ENCODE assay signal across 10 cellular contexts in genomic region chr18:59123588-59124369, GRCh38. TPM values are rescaled to one million over a fixed set of nuclear protein-coding genes. Genes with fewer than 3 reads are reported as not detected.
A peak's percentile ranks its signal among the peaks of the same experiment; 100 is the strongest.
DNase-seq lines count a peak whose midpoint lies in the region; ATAC-seq, FAIRE-seq and TF ChIP-seq lines count a peak whose summit lies in the region.
"Had no signal": no experiment of that assay in that cellular context is flagged by ENCODE, and none has a peak within 500 bp of the region (broad histone marks: within the 10 kb centered on the region; RNA-seq: fewer than 3 reads in every experiment).

No MANE protein-coding gene starts in this region.

- H3K4me2 ChIP-seq in H1 (ENCODE audit: insufficient read depth in 1 of 2, low read depth in 2 of 2, low read length in 2 of 2) = no peak overlapping the region

- peaks cover 26% of the 10 kb centered on the region for H3K27me3 Mint-ChIP-seq in stimulated activated naive CD8-positive, alpha-beta T cell treated with anti-CD3 and anti-CD28 coated beads, Interleukin-15, amount 100 ng/mL, for 72 hours

- TF ChIP-seq EP300 in H1 (IDR thresholded peaks at IDR 0.05; ENCODE audit: borderline replicate concordance in 1 of 2, low read depth in 2 of 2, low read length in 2 of 2) (no peak), stomach (IDR thresholded peaks at IDR 0.05) (no peak)

- no peaks in the 10 kb centered on the region; a peak in 1 of 7 replicates for H3K27me3 ChIP-seq in H1 (replicated peaks in 1 of 4; ENCODE audit: control insufficient read depth in 3 of 4, extremely low read depth in 1 of 4, insufficient read depth in 3 of 4, low read length in 3 of 4)
- peaks cover 0 to 16% (median 0%) of the 10 kb centered on the region in 3 donors for H3K27me3 ChIP-seq in stomach

- WGBS in H1 (ENCODE audit: extremely low coverage in 1 of 2, insufficient coverage in 1 of 2, insufficient read length in 1 of 2, insufficient replicate concordance in 2 of 2, low coverage in 1 of 2, low lambda C conversion rate in 2 of 2, missing lambda C conversion rate in 1 of 2), 2 experiments = 75% methylated on average over 5 of the region's 5 CpGs; no CpG with 5 or more reads in 1 of the 2 experiments
- WGBS in stomach, 5 donors = 47 to 66% (median 58%) methylated on average over 5 of the region's 5 CpGs

- no peak overlapping the region for H2BK120ac ChIP-seq in H1 (replicated peaks; ENCODE audit: low read depth, low read length)

- no peaks in the 10 kb centered on the region for H3K79me2 ChIP-seq in H1 (ENCODE audit: control insufficient read depth in 1 of 2, insufficient read depth in 2 of 2, low read length in 2 of 2)

- no peak overlapping the region for H3K9ac ChIP-seq in H1 (replicated peaks in 1 of 4; ENCODE audit: extremely low read depth in 1 of 4, low read depth in 3 of 4, low read length in 3 of 4)

- no peak for FAIRE-seq in H1 (lab: Jason Lieb, UNC)

- H3K27ac ChIP-seq in H1 (ENCODE audit: low read depth, low read length) (no peak overlapping the region), stomach (no peak overlapping the region)
- H3K27ac ChIP-seq: cardiac muscle cell had no signal

- TF ChIP-seq POLR2A in H1 (IDR thresholded peaks at IDR 0.05; ENCODE audit: control extremely low read depth in 1 of 2, low read depth in 2 of 2, low read length in 2 of 2) (no peak), stomach (IDR thresholded peaks at IDR 0.05) (no peak)

- no peak overlapping the region for H4K5ac ChIP-seq in H1 (ENCODE audit: insufficient read length, low read depth, low read length)

- H3K4me1 ChIP-seq in H1 (replicated peaks in 1 of 4; ENCODE audit: control insufficient read depth in 3 of 4, insufficient read depth in 4 of 4, low read length in 3 of 4) (no peaks in the 10 kb centered on the region), stomach (no peaks in the 10 kb centered on the region)

- no peaks in the 10 kb centered on the region for H4K20me1 ChIP-seq in H1 (replicated peaks in 1 of 2; ENCODE audit: control insufficient read depth in 1 of 2, insufficient read depth in 2 of 2, low read length in 2 of 2)

- H3K36me3 ChIP-seq in H1 (ENCODE audit: control insufficient read depth in 2 of 4, insufficient read depth in 4 of 4, low read length in 3 of 4) (no peaks in the 10 kb centered on the region), stomach (no peaks in the 10 kb centered on the region)
- H3K36me3 ChIP-seq: cardiac muscle cell had no signal

- H3K56ac ChIP-seq in H1 (replicated peaks; ENCODE audit: insufficient read length, low read depth, low read length) = no peak overlapping the region

- no peak for TF ChIP-seq RAD21 in H1 (IDR thresholded peaks at IDR 0.05 in 1 of 2, conservative IDR thresholded peaks at IDR 0.05 in 1 of 2; ENCODE audit: low read depth in 2 of 2, low read length in 2 of 2)

- peak; percentile 62 for ATAC-seq in stimulated activated naive CD8-positive, alpha-beta T cell treated with anti-CD3 and anti-CD28 coated beads, Interleukin-15, amount 100 ng/mL, for 72 hours
- no peak for ATAC-seq in HG03175 (IDR thresholded peaks at IDR 0.05; ENCODE audit: unreplicated experiment)

- H3K14ac ChIP-seq in H1 (ENCODE audit: insufficient read length) = no peak overlapping the region

- TF ChIP-seq CTCF in H1 (IDR thresholded peaks at IDR 0.05; ENCODE audit: control extremely low read depth in 1 of 3, insufficient read depth in 1 of 3, low read depth in 1 of 3, low read length in 3 of 3) (no peak), stomach (IDR thresholded peaks at IDR 0.05) (no peak)

- no peak overlapping the region for H4K91ac ChIP-seq in H1 (replicated peaks; ENCODE audit: insufficient read length, low read length)

- H2AK5ac ChIP-seq in H1 (ENCODE audit: low read depth, low read length) = no peak overlapping the region

- H3K4me1 Mint-ChIP-seq in stimulated activated naive CD8-positive, alpha-beta T cell treated with anti-CD3 and anti-CD28 coated beads, Interleukin-15, amount 100 ng/mL, for 72 hours = no peaks in the 10 kb centered on the region

- no peak overlapping the region for H3K27ac Mint-ChIP-seq in stimulated activated naive CD8-positive, alpha-beta T cell treated with anti-CD3 and anti-CD28 coated beads, Interleukin-15, amount 100 ng/mL, for 72 hours
- H3K27ac Mint-ChIP-seq: stimulated activated naive CD8-positive, alpha-beta T cell treated with anti-CD3 and anti-CD28 coated beads, Interleukin-15, Interleukin-2, amounts not matched to agents 100 ng/mL and 50 ng/mL, for 24 hours had no signal

- H3K9me3 ChIP-seq in H1 (ENCODE audit: insufficient read depth in 2 of 2, low read depth in 1 of 2, low read length in 1 of 2) (no peaks in the 10 kb centered on the region), stomach (no peaks in the 10 kb centered on the region)

- no peak overlapping the region for H3K23ac ChIP-seq in H1 (ENCODE audit: insufficient read length)

- H3K4ac ChIP-seq in H1 (replicated peaks; ENCODE audit: insufficient read length, low read depth, low read length) = no peak overlapping the region

- POLR2A ChIA-PET in H1 (lab: Charles Lee; ENCODE audit: partially characterized antibody) = no interaction called here

- H2AFZ ChIP-seq in H1 (ENCODE audit: low read length) = peak overlapping the region; percentile 73; the same call in 1 of the 2 replicates

- H3K4me3 ChIP-seq in H1 (ENCODE audit: extremely low read depth in 1 of 4, insufficient read depth in 2 of 4, low read depth in 3 of 4, low read length in 4 of 4) (no peak overlapping the region), stomach (no peak overlapping the region)
- H3K4me3 ChIP-seq: cardiac muscle cell had no signal

- H3K4me3 Mint-ChIP-seq in stimulated activated naive CD8-positive, alpha-beta T cell treated with anti-CD3 and anti-CD28 coated beads, Interleukin-15, amount 100 ng/mL, for 72 hours = no peak overlapping the region
- H3K4me3 Mint-ChIP-seq: stimulated activated naive CD8-positive, alpha-beta T cell treated with anti-CD3 and anti-CD28 coated beads, Interleukin-15, Interleukin-2, amounts not matched to agents 100 ng/mL and 50 ng/mL, for 24 hours had no signal

- no peak overlapping the region for H2BK20ac ChIP-seq in H1 (ENCODE audit: low read length)

- H3K18ac ChIP-seq in H1 (ENCODE audit: extremely low read depth, low read length) = no peak overlapping the region

- no peak overlapping the region for H4K8ac ChIP-seq in H1 (ENCODE audit: extremely low read depth, insufficient read depth, low read length)

- H2BK15ac ChIP-seq in H1 (ENCODE audit: low read length) = no peak overlapping the region

- H3K23me2 ChIP-seq in H1 (ENCODE audit: low read depth, low read length) = no peaks in the 10 kb centered on the region

- intact Hi-C loops in stomach (cut with DNase I; ENCODE audit: low total_unique reads) = no loop called here

- H2BK12ac ChIP-seq in H1 (ENCODE audit: low read depth, low read length) = no peak overlapping the region

- DNase-seq in activated naive CD4-positive, alpha-beta T cell treated with Interleukin-2 at 50 U/mL for 16 hours = peak; percentile 30
- no peak for DNase-seq in activated naive CD4-positive, alpha-beta T cell (lab: John Stamatoyannopoulos, UW)
- DNase-seq in HS-5 (ENCODE audit: low read depth) (peak; percentile 85), H1 (ENCODE audit: low read depth in 1 of 2, low spot score in 2 of 2) (no peak), SW 1271 (lab: John Stamatoyannopoulos, UW) (no peak), stomach (no peak)
- no peak for DNase-seq in stimulated activated naive CD8-positive, alpha-beta T cell treated with anti-CD3 and anti-CD28 coated beads, Interleukin-15, amount 100 ng/mL, for 72 hours

- H3K79me1 ChIP-seq in H1 (ENCODE audit: low read depth, low read length) = no peaks in the 10 kb centered on the region

- no peak overlapping the region for H2BK5ac ChIP-seq in H1 (ENCODE audit: low read depth, low read length)

- CTCF ChIA-PET in H1 (lab: Charles Lee; ENCODE audit: partially characterized antibody) = interaction anchor here (0.6 to 1.3 kb wide), 5 partner anchors 10 to 700 kb away, joined by 3 to 5 read pairs (median 3); no protein-coding TSS in a partner anchor

- H3K9me3 Mint-ChIP-seq in stimulated activated naive CD8-positive, alpha-beta T cell treated with anti-CD3 and anti-CD28 coated beads, Interleukin-15, amount 100 ng/mL, for 72 hours = no peaks in the 10 kb centered on the region
- H3K9me3 Mint-ChIP-seq: stimulated activated naive CD8-positive, alpha-beta T cell treated with anti-CD3 and anti-CD28 coated beads, Interleukin-15, Interleukin-2, amounts not matched to agents 100 ng/mL and 50 ng/mL, for 24 hours had no signal

TF ChIP-seq in H1, 55 proteins besides CTCF, POLR2A, EP300 and RAD21 (continues in another document):
- no peak for TF ChIP-seq FOSL1 (IDR thresholded peaks at IDR 0.05; ENCODE audit: insufficient read depth, low read depth, low read length)
- TF ChIP-seq MAFK (IDR thresholded peaks at IDR 0.05; ENCODE audit: low read depth, low read length) = no peak
- TF ChIP-seq KDM4A (IDR thresholded peaks at IDR 0.05; ENCODE audit: low read depth, low read length, severe bottlenecking) = no peak
- no peak for TF ChIP-seq ZNF274 (IDR thresholded peaks at IDR 0.05; ENCODE audit: borderline replicate concordance, extremely low read depth, low read length)
- no peak for TF ChIP-seq PHF8 (conservative IDR thresholded peaks at IDR 0.05; ENCODE audit: low read depth, low read length)
- TF ChIP-seq YY1 (IDR thresholded peaks at IDR 0.05; ENCODE audit: low read depth, low read length) = no peak
- TF ChIP-seq GABPA (IDR thresholded peaks at IDR 0.05; ENCODE audit: borderline replicate concordance, insufficient read depth, low read length) = no peak
- TF ChIP-seq SIRT6 (IDR thresholded peaks at IDR 0.05; ENCODE audit: low read length) = no peak
- TF ChIP-seq TAF7 (optimal IDR thresholded peaks at IDR 0.05; ENCODE audit: borderline replicate concordance, low read depth, low read length) = no peak
- no peak for TF ChIP-seq RBBP5 (IDR thresholded peaks at IDR 0.05; ENCODE audit: borderline replicate concordance, low read depth, low read length)
- no peak for TF ChIP-seq NANOG (IDR thresholded peaks at IDR 0.05; ENCODE audit: insufficient read depth, low read depth, low read length, poor library complexity, severe bottlenecking)
- TF ChIP-seq SP1 (IDR thresholded peaks at IDR 0.05; ENCODE audit: low read depth, low read length) = no peak
- TF ChIP-seq TAF1 (IDR thresholded peaks at IDR 0.05; ENCODE audit: low read depth, low read length) = no peak

RNA-seq across cellular contexts. Expression of gene SEC11C, which starts 15.9 kb away (rescaled TPM):
- 59.3 and 64.7 TPM in 2 replicates for total RNA-seq in H1 (2021; fragmentation: NEBNext Ultra II Directional; extraction: Animal tissue kit (Norgen Biotek cat#: 25700))
- polyA plus RNA-seq in H1 (2011; rRNA removed) (27.1 and 31.5 TPM in 2 replicates), stomach (10 to 100 TPM; 52.0 to 83.2 (median 62.4) TPM)
- 30.4 TPM for polyA plus RNA-seq in H1 (2011; cell fraction: cytosol; rRNA removed)
- 17.4 TPM for polyA plus RNA-seq in H1 (2011; cell fraction: nucleus; rRNA removed)
- 45.9 to 98.8 TPM (median 56.9 TPM) in 4 replicates for polyA plus RNA-seq in H1 (2012, experiment 1 of 2)
- 34.8 TPM for polyA plus RNA-seq in H1 (2012, experiment 2 of 2)
- 122 TPM for polyA plus RNA-seq in H1 (2013, experiment 1 of 2)
- 174 TPM for polyA plus RNA-seq in H1 (2013, experiment 2 of 2)
- 9.2 and 10.8 TPM in 2 replicates for polyA minus RNA-seq in H1 (2011; rRNA and poly(A)+ RNA removed)
- polyA minus RNA-seq in H1 (2011; cell fraction: cytosol; rRNA and poly(A)+ RNA removed) = 16.4 TPM
- 4.8 TPM for polyA minus RNA-seq in H1 (2011; cell fraction: nucleus; rRNA and poly(A)+ RNA removed)
- 10 to 100 TPM in 4 of 5 donors, 1 to 10 TPM in 1; 3.1 to 53.6 (median 41.7) TPM for total RNA-seq in stomach

Comparison
In these comparisons a context has a peak if more than half of its experiments do, and no peak if none do; other contexts are left out.
1. DNase-seq: peak in activated naive CD4-positive, alpha-beta T cell treated with Interleukin-2 at 50 U/mL for 16 hours (single experiment) and HS-5 (single experiment); none in activated naive CD4-positive, alpha-beta T cell (0 of 4), H1 (0 of 2), stimulated activated naive CD8-positive, alpha-beta T cell treated with anti-CD3 and anti-CD28 coated beads, Interleukin-15, amount 100 ng/mL, for 72 hours (0 of 2), SW 1271 (0 of 2) and stomach (single experiment).